In the genomic region with DNA sequence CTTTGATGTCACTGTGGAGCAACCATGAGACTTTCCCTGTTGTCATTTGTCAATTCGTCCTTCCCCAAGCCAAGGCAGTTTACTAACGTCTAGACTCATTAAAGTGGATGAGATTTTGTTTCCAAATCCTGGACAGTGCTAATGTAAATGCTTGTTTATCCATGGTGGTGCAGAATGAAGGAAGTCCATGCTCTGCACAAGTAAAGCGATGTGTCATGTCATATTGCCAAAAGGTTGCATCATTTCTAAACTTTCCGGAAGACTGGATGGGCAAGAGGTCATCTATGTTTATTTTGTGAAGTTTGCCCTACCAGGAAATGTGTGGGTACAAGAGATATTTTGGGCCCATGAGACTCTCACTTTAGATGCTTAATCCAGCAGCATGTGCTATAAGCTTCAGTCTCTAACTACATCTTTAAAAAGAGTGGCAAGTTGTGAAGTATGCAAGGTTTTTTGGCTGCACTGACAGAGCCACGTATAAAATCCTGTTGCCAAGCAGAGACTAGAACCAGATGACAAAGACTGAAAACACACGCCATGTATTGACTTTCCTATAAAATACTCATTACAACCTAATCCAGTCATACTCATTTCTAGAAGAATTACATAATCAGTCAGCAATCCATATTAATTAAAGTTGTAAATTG, we compare ENCODE assay signal across 9 cellular contexts.
A peak's percentile ranks its signal among the peaks of the same experiment; 100 is the strongest.
DNase-seq lines count a peak whose midpoint lies in the region; ATAC-seq and TF ChIP-seq lines count a peak whose summit lies in the region.
"Had no signal": no experiment of that assay in that cellular context is flagged by ENCODE, and none has a peak within 500 bp of the region (broad histone marks: within the 10 kb centered on the region; RNA-seq: fewer than 3 reads in every experiment).

No MANE protein-coding gene starts in this region.

- H3K27ac ChIP-seq in fibroblast of lung (ENCODE audit: insufficient read depth, low read length) (peak overlapping the region; percentile 42), psoas muscle (peak overlapping the region; percentile 8), MM.1S (ENCODE audit: low read length) (no peak overlapping the region)

- H3K9me3 ChIP-seq in fibroblast of lung (ENCODE audit: control insufficient read depth, insufficient read depth, low read depth, low read length) (no peaks in the 10 kb centered on the region), psoas muscle (no peaks in the 10 kb centered on the region), MM.1S (replicated peaks; ENCODE audit: insufficient read depth, low read length) (no peaks in the 10 kb centered on the region)

- no peaks in the 10 kb centered on the region for H3K36me3 ChIP-seq in fibroblast of lung (ENCODE audit: control insufficient read depth, insufficient read depth, low read length)
- H3K36me3 ChIP-seq in psoas muscle (ENCODE audit: insufficient read depth in 1 of 2, low read depth in 1 of 2): no peaks in the 10 kb centered on the region
- no peaks in the 10 kb centered on the region for H3K36me3 ChIP-seq in MM.1S (replicated peaks; ENCODE audit: insufficient read depth, low read length)

- H3K4me1 ChIP-seq in fibroblast of lung (ENCODE audit: control insufficient read depth, extremely low read depth, insufficient read depth, low read length) (peaks cover 15% of the 10 kb centered on the region), psoas muscle (no peaks in the 10 kb centered on the region), MM.1S (ENCODE audit: low read length) (no peaks in the 10 kb centered on the region)

- TF ChIP-seq CTCF in fibroblast of lung (conservative IDR thresholded peaks at IDR 0.05 in 1 of 2, IDR thresholded peaks at IDR 0.05 in 1 of 2; ENCODE audit: low read depth in 1 of 2, low read length in 2 of 2): no peak
- no peak for TF ChIP-seq CTCF in psoas muscle (IDR thresholded peaks at IDR 0.05)
- no peak for TF ChIP-seq CTCF in MM.1S (IDR thresholded peaks at IDR 0.05; ENCODE audit: low read length)

- peak; percentile 74 for ATAC-seq in GM21529 (IDR thresholded peaks at IDR 0.05; ENCODE audit: unreplicated experiment)
- ATAC-seq in psoas muscle: peak; percentile 40 to 64 (median 54)

- intact Hi-C loops in psoas muscle (cut with DNase I): no loop called here

- H3K9me2 ChIP-seq in MM.1S (replicated peaks; ENCODE audit: insufficient read depth, low read length): no peaks in the 10 kb centered on the region

- H3K4me2 ChIP-seq in fibroblast of lung (ENCODE audit: extremely low read depth, insufficient read depth, low read length) (peak overlapping the region; percentile 69), MM.1S (ENCODE audit: low read depth, low read length) (no peak overlapping the region)

- H4K20me1 ChIP-seq in fibroblast of lung (ENCODE audit: control insufficient read depth, extremely low read depth, insufficient read depth, low read length): no peaks in the 10 kb centered on the region
- H4K20me1 ChIP-seq in MM.1S (ENCODE audit: insufficient read depth, low read length): no peaks in the 10 kb centered on the region

- no peak overlapping the region for H3K4me3 ChIP-seq in fibroblast of lung (replicated peaks in 1 of 4; ENCODE audit: control extremely low read depth in 1 of 4, insufficient read depth in 1 of 4, low read depth in 3 of 4, low read length in 4 of 4)
- H3K4me3 ChIP-seq in psoas muscle: no peak overlapping the region
- no peak overlapping the region for H3K4me3 ChIP-seq in MM.1S (ENCODE audit: low read length)

- H3K79me2 ChIP-seq in fibroblast of lung (ENCODE audit: control insufficient read depth, insufficient read depth, low read length): no peaks in the 10 kb centered on the region
- no peaks in the 10 kb centered on the region for H3K79me2 ChIP-seq in MM.1S (ENCODE audit: low read length)

- no peak overlapping the region for H2AFZ ChIP-seq in fibroblast of lung (ENCODE audit: low read length)
- H2AFZ ChIP-seq in MM.1S (ENCODE audit: low read length): no peak overlapping the region

- no peaks in the 10 kb centered on the region for H3K27me3 ChIP-seq in fibroblast of lung (ENCODE audit: control insufficient read depth, insufficient read depth, low read length)
- H3K27me3 ChIP-seq in psoas muscle (ENCODE audit: insufficient read depth in 3 of 3, low read length in 2 of 3): no peaks in the 10 kb centered on the region
- no peaks in the 10 kb centered on the region for H3K27me3 ChIP-seq in MM.1S (replicated peaks; ENCODE audit: insufficient read depth, low read length)

- WGBS in psoas muscle, 3 donors: 15 to 17% (median 15%) methylated on average over 6 of the region's 6 CpGs

- DNase-seq in RKO (ENCODE audit: low spot score): peak; percentile 45
- peak; percentile 89 to 93 for DNase-seq in fibroblast of lung (ENCODE audit: low read depth in 2 of 2)
- no peak for DNase-seq in psoas muscle
- no peak for DNase-seq in MM.1S
- no peak for DNase-seq in DMS79 (lab: John Stamatoyannopoulos, UW)
- DNase-seq in ureter (ENCODE audit: low spot score): no peak
- DNase-seq in NCI-H526 (lab: John Stamatoyannopoulos, UW): no peak
- DNase-seq: activated naive CD8-positive, alpha-beta T cell treated with anti-CD3 and anti-CD28 coated beads, Interleukin-2, amount 10 ng/mL, durations not matched to agents 7 days and 5 days had no signal

- H3K9ac ChIP-seq in fibroblast of lung (ENCODE audit: insufficient read depth, low read length) (no peak overlapping the region), MM.1S (ENCODE audit: low read length) (no peak overlapping the region)

- H3F3A ChIP-seq in MM.1S (ENCODE audit: insufficient read depth, low read length): no peaks in the 10 kb centered on the region

Comparison
In these comparisons a context has a peak if more than half of its experiments do, and no peak if none do; other contexts are left out.
1. DNase-seq: peak in RKO (single experiment) and fibroblast of lung (2 of 2); none in psoas muscle (0 of 2), MM.1S (single experiment), DMS79 (single experiment), ureter (single experiment) and NCI-H526 (0 of 2).